8 cellular contexts compared by ENCODE assay signal in genomic region chr19:20999731-21000352, GRCh38. TPM values are rescaled to one million over a fixed set of nuclear protein-coding genes. Genes with fewer than 3 reads are reported as not detected.
DNase-seq lines count a peak whose midpoint lies in the region; ATAC-seq and TF ChIP-seq lines count a peak whose summit lies in the region.

No MANE protein-coding gene starts in this region.

- intact Hi-C loops in activated CD8-positive, alpha-beta T cell treated with anti-CD3 and anti-CD28 coated beads for 36 hours (cut with micrococcal nuclease) = no loop called here

- H3K27ac ChIP-seq in lung (ENCODE audit: low read depth in 1 of 2, low read length in 1 of 2) = no peak overlapping the region

- H3K4me3 ChIP-seq in lung = no peak overlapping the region

- TF ChIP-seq CTCF in GM13977 (IDR thresholded peaks at IDR 0.05; ENCODE audit: extremely low read depth, insufficient read depth, missing control alignments) = no peak
- TF ChIP-seq CTCF in activated CD8-positive, alpha-beta T cell treated with anti-CD3 and anti-CD28 coated beads for 36 hours (IDR thresholded peaks at IDR 0.05) = no peak
- no peak for TF ChIP-seq CTCF in lung (IDR thresholded peaks at IDR 0.05; ENCODE audit: control extremely low read depth, extremely low read depth)

- H3K27ac Mint-ChIP-seq in activated CD8-positive, alpha-beta T cell treated with anti-CD3 and anti-CD28 coated beads for 36 hours = peak overlapping the region; percentile 95

- peak overlapping the region; percentile 96 for H3K4me3 Mint-ChIP-seq in activated CD8-positive, alpha-beta T cell treated with anti-CD3 and anti-CD28 coated beads for 36 hours

- no peaks in the 10 kb centered on the region for H3K27me3 ChIP-seq in lung (ENCODE audit: control insufficient read depth, insufficient read depth)

- peaks cover 11% of the 10 kb centered on the region for H3K36me3 Mint-ChIP-seq in activated CD8-positive, alpha-beta T cell treated with anti-CD3 and anti-CD28 coated beads for 36 hours (ENCODE audit: low read depth)

- peaks cover 0 to 7% of the 10 kb centered on the region in 2 donors for H3K9me3 ChIP-seq in lung (ENCODE audit: control insufficient read depth in 2 of 2, insufficient read depth in 1 of 2, low read length in 1 of 2)

- no peaks in the 10 kb centered on the region for H3K36me3 ChIP-seq in lung (ENCODE audit: control insufficient read depth in 2 of 2, insufficient read depth in 2 of 2, low read length in 2 of 2)

- no peaks in the 10 kb centered on the region for H3K27me3 Mint-ChIP-seq in activated CD8-positive, alpha-beta T cell treated with anti-CD3 and anti-CD28 coated beads for 36 hours

- ATAC-seq in HG02938 (IDR thresholded peaks at IDR 0.05; ENCODE audit: unreplicated experiment) = peak; percentile 95
- peak; percentile 100 for ATAC-seq in activated CD8-positive, alpha-beta T cell treated with anti-CD3 and anti-CD28 coated beads for 36 hours
- peak; percentile 92 for ATAC-seq in lung (ENCODE audit: insufficient read depth, low FRiP score)

- 2 to 6% methylated on average over 29 of the region's 29 CpGs for WGBS in lung, 2 donors

- peaks cover 0 to 3% of the 10 kb centered on the region in 2 donors for H3K4me1 ChIP-seq in lung (ENCODE audit: control insufficient read depth in 2 of 2, insufficient read depth in 2 of 2, low read length in 2 of 2)

- DNase-seq in GM13977 (ENCODE audit: low spot score) (peak; percentile 82), NCI-H226 (peak; percentile 75), lung (ENCODE audit: low spot score) (peak; percentile 83), A172 (ENCODE audit: low spot score) (no peak)
- DNase-seq in activated CD8-positive, alpha-beta T cell treated with anti-CD3 and anti-CD28 coated beads for 36 hours = peak; percentile 96
- peak; percentile 79 for DNase-seq in effector CD8-positive, alpha-beta T cell (lab: John Stamatoyannopoulos, UW)
- DNase-seq in stimulated activated CD4-positive, alpha-beta T cell treated with anti-CD3 and anti-CD28 coated beads, TNF-alpha, amount 100 ng/mL, for 1 hour (ENCODE audit: low read depth in 3 of 3, low spot score in 1 of 3) = peak; percentile 58 to 72 (median 67)

- CTCF ChIA-PET in activated CD8-positive, alpha-beta T cell treated with anti-CD3 and anti-CD28 coated beads for 36 hours (lab: Charles Lee) = interaction anchor here (0.9 to 1.6 kb wide), 4 partner anchors 24 to 838 kb away, joined by 3 to 5 read pairs (median 4); partner anchors contain the start of gene ZNF708

- in situ Hi-C loops in GM13977 (cut with MboI; ENCODE audit: low pct_unique_long_range_greater_than_20kb, low sequenced_read_pairs, unreplicated experiment) = no loop called here

- POLR2A ChIA-PET in activated CD8-positive, alpha-beta T cell treated with anti-CD3 and anti-CD28 coated beads for 36 hours (lab: Charles Lee) = interaction anchor here (0.9 to 2.0 kb wide), 13 partner anchors 9 to 434 kb away, joined by 3 to 13 read pairs (median 4); partner anchors contain the start of genes ZNF430, ZNF714, ZNF737 and ZNF85

- peaks cover 8% of the 10 kb centered on the region for H3K4me1 Mint-ChIP-seq in activated CD8-positive, alpha-beta T cell treated with anti-CD3 and anti-CD28 coated beads for 36 hours (ENCODE audit: low read depth)

- no peaks in the 10 kb centered on the region for H3K9me3 Mint-ChIP-seq in activated CD8-positive, alpha-beta T cell treated with anti-CD3 and anti-CD28 coated beads for 36 hours

RNA-seq across cellular contexts. Expression of gene ZNF430, which starts 20.6 kb away (rescaled TPM):
- 10 to 100 TPM; 20.4 to 20.8 TPM for total RNA-seq in activated CD8-positive, alpha-beta T cell treated with anti-CD3 and anti-CD28 coated beads for 36 hours
- 10 to 100 TPM; 14.5 to 17.2 TPM for total RNA-seq in lung
- polyA plus RNA-seq in lung = 1 to 10 TPM; 2.8 to 3.2 TPM
- total RNA-seq in A172 (2014; rRNA removed; shearing (Covaris generic)) = 8.3 and 9.8 TPM in 2 replicates
